ENCODE assay signal across 17 cellular contexts in genomic region chr10:8445353-8445752, GRCh38.
"Had no signal": no experiment of that assay in that cellular context is flagged by ENCODE, and none has a peak within 500 bp of the region (broad histone marks: within the 10 kb centered on the region; RNA-seq: fewer than 3 reads in every experiment).

No MANE protein-coding gene starts in this region.

- H3K4me1 ChIP-seq: esophagus muscularis mucosa, foreskin keratinocyte, gastrocnemius medialis, heart left ventricle had no signal

- H3K36me3 ChIP-seq: brain microvascular endothelial cell, esophagus muscularis mucosa, gastrocnemius medialis, heart left ventricle, WERI-Rb-1 had no signal

- H3K4me3 ChIP-seq: esophagus muscularis mucosa, gastrocnemius medialis, heart left ventricle had no signal

- DNase-seq: activated B cell treated with CpG ODN at 0.5 μM for 24 hours; activated CD4-positive, alpha-beta T cell treated with anti-CD3 and anti-CD28 coated beads for 48 hours; activated effector memory CD4-positive, alpha-beta T cell treated with Interleukin-2 at 50 U/mL for 16 hours; activated naive CD4-positive, alpha-beta T cell treated with Interleukin-2 at 50 U/mL for 16 hours; amniotic stem cell; brain microvascular endothelial cell; cortex of kidney; dermis blood vessel endothelial cell; effector CD4-positive, alpha-beta T cell; erythroblast; foreskin keratinocyte; gastrocnemius medialis; heart left ventricle; T1000; WERI-Rb-1 had no signal

- H3K27me3 ChIP-seq: brain microvascular endothelial cell, foreskin keratinocyte had no signal

- H3K27ac ChIP-seq: brain microvascular endothelial cell, esophagus muscularis mucosa, foreskin keratinocyte, gastrocnemius medialis, heart left ventricle, WERI-Rb-1 had no signal

- H3K9me3 ChIP-seq: esophagus muscularis mucosa, gastrocnemius medialis, heart left ventricle had no signal

- ATAC-seq: activated T-helper 17 cell treated with anti-CD3 and anti-CD28 coated beads, Interleukin-2, amount 50 U/mL, for 72 hours; foreskin keratinocyte; gastrocnemius medialis; heart left ventricle had no signal
